In genomic region chr10:52961298-52961697, GRCh38 we compare ENCODE assay signal across 19 cellular contexts.
"Had no signal": no experiment of that assay in that cellular context is flagged by ENCODE, and none has a peak within 500 bp of the region (broad histone marks: within the 10 kb centered on the region; RNA-seq: fewer than 3 reads in every experiment).

No MANE protein-coding gene starts in this region.

- DNase-seq: activated CD4-positive, alpha-beta T cell treated with anti-CD3 and anti-CD28 coated beads for 4 hours; activated CD8-positive, alpha-beta memory T cell treated with anti-CD3 and anti-CD28 coated beads, Interleukin-2, amount 50 U/mL, for 4 hours; activated CD8-positive, alpha-beta T cell treated with anti-CD3 and anti-CD28 coated beads for 36 hours; activated naive CD4-positive, alpha-beta T cell treated with Interleukin-2 at 50 U/mL for 16 hours; activated naive CD8-positive, alpha-beta T cell treated with anti-CD3 and anti-CD28 coated beads, Interleukin-2, amount 50 U/mL, for 24 hours; dorsolateral prefrontal cortex; head of caudate nucleus; left ventricle myocardium inferior; nucleus accumbens; right lobe of liver; stimulated activated CD4-positive, alpha-beta T cell treated with anti-CD3 and anti-CD28 coated beads, Interleukin-2, amount 100 ng/mL, for 24 hours; stimulated activated naive CD4-positive, alpha-beta T cell treated with Interleukin-2 at 50 U/mL for 16 hours; T-cell had no signal

- H3K4me1 Mint-ChIP-seq: activated naive CD8-positive, alpha-beta T cell treated with anti-CD3 and anti-CD28 coated beads, Interleukin-2, amount 50 U/mL, for 24 hours; T-cell had no signal

- H3K27ac Mint-ChIP-seq: activated CD8-positive, alpha-beta T cell treated with anti-CD3 and anti-CD28 coated beads for 36 hours; activated naive CD8-positive, alpha-beta T cell treated with anti-CD3 and anti-CD28 coated beads, Interleukin-2, amount 50 U/mL, for 24 hours; activated T-helper 1 cell treated with anti-CD3 and anti-CD28 coated beads, Interleukin-12 subunit alpha, Interleukin-12 subunit beta, Interleukin-2, Interleukin-4 antibody, amounts not matched to agents 30 ng/mL and 10 ng/mL and 1 ng/mL, durations not matched to agents 14 hours and 24 hours and 36 hours; T-cell; type B pancreatic cell had no signal

- H3K27ac ChIP-seq: ascending aorta, dorsolateral prefrontal cortex, left ventricle myocardium inferior, prostate gland, right lobe of liver had no signal

- H3K4me3 ChIP-seq: ascending aorta, dorsolateral prefrontal cortex, left ventricle myocardium inferior, prostate gland, right lobe of liver had no signal

- H3K9me3 Mint-ChIP-seq: activated T-helper 1 cell treated with anti-CD3 and anti-CD28 coated beads, Interleukin-12 subunit alpha, Interleukin-12 subunit beta, Interleukin-2, Interleukin-4 antibody, amounts not matched to agents 30 ng/mL and 10 ng/mL and 1 ng/mL, durations not matched to agents 14 hours and 24 hours and 36 hours had no signal

- H3K27me3 Mint-ChIP-seq: activated CD8-positive, alpha-beta T cell treated with anti-CD3 and anti-CD28 coated beads for 36 hours; activated naive CD8-positive, alpha-beta T cell treated with anti-CD3 and anti-CD28 coated beads, Interleukin-2, amount 50 U/mL, for 24 hours; T-cell; type B pancreatic cell had no signal

- FAIRE-seq: bronchial epithelial cell had no signal

- ATAC-seq: activated CD8-positive, alpha-beta T cell treated with anti-CD3 and anti-CD28 coated beads for 36 hours; activated naive CD8-positive, alpha-beta T cell treated with anti-CD3 and anti-CD28 coated beads, Interleukin-2, amount 50 U/mL, for 24 hours; esophagus mucosa; T-cell had no signal

- H3K4me1 ChIP-seq: ascending aorta, left ventricle myocardium inferior, prostate gland, right lobe of liver had no signal

- H3K9me3 ChIP-seq: ascending aorta, left ventricle myocardium inferior, prostate gland, right lobe of liver had no signal

- H3K27me3 ChIP-seq: ascending aorta, right lobe of liver had no signal

- H3K4me3 Mint-ChIP-seq: activated CD8-positive, alpha-beta T cell treated with anti-CD3 and anti-CD28 coated beads for 36 hours; activated naive CD8-positive, alpha-beta T cell treated with anti-CD3 and anti-CD28 coated beads, Interleukin-2, amount 50 U/mL, for 24 hours; activated T-helper 1 cell treated with anti-CD3 and anti-CD28 coated beads, Interleukin-12 subunit alpha, Interleukin-12 subunit beta, Interleukin-2, Interleukin-4 antibody, amounts not matched to agents 30 ng/mL and 10 ng/mL and 1 ng/mL, durations not matched to agents 14 hours and 24 hours and 36 hours; T-cell; type B pancreatic cell had no signal

- H3K36me3 ChIP-seq: ascending aorta, left ventricle myocardium inferior, prostate gland, right lobe of liver had no signal

- H3K36me3 Mint-ChIP-seq: T-cell, type B pancreatic cell had no signal
